In the genomic region with DNA sequence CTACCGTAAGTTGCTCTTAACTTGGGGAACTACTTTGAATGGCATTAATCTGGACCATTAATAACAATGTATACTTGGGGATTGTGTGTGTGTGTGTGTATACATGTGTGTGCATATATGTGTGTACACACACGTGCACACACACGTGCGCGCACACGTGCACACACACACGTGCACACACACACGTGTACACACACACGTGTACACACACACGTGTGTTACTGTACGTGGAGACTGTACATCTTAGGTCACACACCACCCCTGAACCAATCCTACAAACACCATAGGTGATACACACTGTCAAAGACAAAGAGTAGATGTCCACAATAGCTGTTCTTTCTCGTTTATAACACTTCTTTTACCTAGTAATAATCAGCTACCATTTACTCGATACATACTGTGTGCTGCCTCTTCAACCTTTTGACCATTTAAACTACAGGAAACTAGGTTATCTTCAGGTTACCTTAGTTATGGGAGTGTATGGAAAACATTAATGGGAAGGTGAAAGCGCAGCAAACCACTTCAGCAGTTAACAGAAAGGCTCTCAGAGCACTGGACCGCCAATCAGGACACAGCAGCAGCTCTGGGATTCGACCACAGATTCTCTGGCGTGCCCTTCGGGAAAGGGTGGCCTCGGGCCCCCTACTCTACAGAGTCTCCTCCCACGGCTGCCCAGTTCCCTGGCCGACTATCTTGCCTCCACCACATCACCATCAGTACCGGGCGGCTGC, we compare ENCODE assay signal across 8 cellular contexts. TPM values are rescaled to one million over a fixed set of nuclear protein-coding genes. Genes with fewer than 3 reads are reported as not detected.
A peak's percentile ranks its signal among the peaks of the same experiment; 100 is the strongest.
DNase-seq lines count a peak whose midpoint lies in the region; ATAC-seq and TF ChIP-seq lines count a peak whose summit lies in the region.

No MANE protein-coding gene starts in this region.

- DNase-seq in BE2C (peak; percentile 6), HEK293T (ENCODE audit: extremely low spot score) (peak; percentile 35), immature natural killer cell (peak in 1 of 3 donors; percentile 0), substantia nigra (lab: John Stamatoyannopoulos, UW) (peak in 2 of 49 donors; percentile 24 to 39), retina (no peak)

- no peak for TF ChIP-seq CTCF in BE2C (IDR thresholded peaks at IDR 0.05; ENCODE audit: low read depth, low read length)

- no peaks in the 10 kb centered on the region for H3K36me3 ChIP-seq in BE2C

- H3K4me1 Mint-ChIP-seq in activated T-helper 17 cell treated with anti-CD3 and anti-CD28 coated beads, Interleukin-2, amount 50 U/mL, for 72 hours = peaks cover 5% of the 10 kb centered on the region
- H3K4me1 Mint-ChIP-seq in immature natural killer cell = peaks cover 38 to 54% of the 10 kb centered on the region in 2 donors

- POLR2A ChIA-PET in HEK293T (lab: Yijun Ruan, JAX) = interaction anchor here (0.8 to 2.4 kb wide), 14 partner anchors 8 to 123 kb away, joined by 3 to 9 read pairs (median 4); a partner anchor contains a TSS

- H3K27ac ChIP-seq in substantia nigra (ENCODE audit: low read depth, low read length, poor library complexity, severe bottlenecking) = peak overlapping the region; percentile 60

- peak overlapping the region; percentile 96 for H3K4me3 Mint-ChIP-seq in activated T-helper 17 cell treated with anti-CD3 and anti-CD28 coated beads, Interleukin-2, amount 50 U/mL, for 72 hours
- H3K4me3 Mint-ChIP-seq in immature natural killer cell = peak overlapping the region; percentile 96 to 99 (median 98)

- no peaks in the 10 kb centered on the region for H3K9me3 ChIP-seq in BE2C

- ATAC-seq in activated T-helper 17 cell treated with anti-CD3 and anti-CD28 coated beads, Interleukin-2, amount 50 U/mL, for 72 hours (replicated peaks) = no peak
- ATAC-seq in HG02981 (IDR thresholded peaks at IDR 0.05; ENCODE audit: unreplicated experiment) (no peak), HG03280 (IDR thresholded peaks at IDR 0.05; ENCODE audit: unreplicated experiment) (no peak)

- peak overlapping the region; percentile 85 for H3K4me3 ChIP-seq in BE2C (ENCODE audit: low read depth, low read length)

- peaks cover 37% of the 10 kb centered on the region for H3K36me3 Mint-ChIP-seq in activated T-helper 17 cell treated with anti-CD3 and anti-CD28 coated beads, Interleukin-2, amount 50 U/mL, for 72 hours (ENCODE audit: low read depth)
- peaks cover 8 to 14% (median 9%) of the 10 kb centered on the region in 3 donors for H3K36me3 Mint-ChIP-seq in immature natural killer cell

- H3K27me3 ChIP-seq in BE2C = no peaks in the 10 kb centered on the region

- CTCF ChIA-PET in HEK293T (lab: Yijun Ruan, JAX) = interaction anchor here (0.6 kb wide), 1 partner anchor 13 kb away, joined by 3 read pairs; no protein-coding TSS in a partner anchor

- H3K4me1 ChIP-seq in BE2C = no peaks in the 10 kb centered on the region

- H3K27me3 Mint-ChIP-seq in activated T-helper 17 cell treated with anti-CD3 and anti-CD28 coated beads, Interleukin-2, amount 50 U/mL, for 72 hours = no peaks in the 10 kb centered on the region
- peaks cover 9 to 16% (median 11%) of the 10 kb centered on the region in 3 donors for H3K27me3 Mint-ChIP-seq in immature natural killer cell (ENCODE audit: low read depth in 3 of 3)

- peak overlapping the region; percentile 98 for H3K27ac Mint-ChIP-seq in activated T-helper 17 cell treated with anti-CD3 and anti-CD28 coated beads, Interleukin-2, amount 50 U/mL, for 72 hours
- H3K27ac Mint-ChIP-seq in immature natural killer cell = peak overlapping the region; percentile 99 to 100 (median 100)

- H3K9me3 Mint-ChIP-seq in activated T-helper 17 cell treated with anti-CD3 and anti-CD28 coated beads, Interleukin-2, amount 50 U/mL, for 72 hours = no peaks in the 10 kb centered on the region
- no peaks in the 10 kb centered on the region for H3K9me3 Mint-ChIP-seq in immature natural killer cell

TF ChIP-seq in HEK293T, 16 proteins besides CTCF, POLR2A, EP300 and RAD21:
- TF ChIP-seq, protein P1, sequence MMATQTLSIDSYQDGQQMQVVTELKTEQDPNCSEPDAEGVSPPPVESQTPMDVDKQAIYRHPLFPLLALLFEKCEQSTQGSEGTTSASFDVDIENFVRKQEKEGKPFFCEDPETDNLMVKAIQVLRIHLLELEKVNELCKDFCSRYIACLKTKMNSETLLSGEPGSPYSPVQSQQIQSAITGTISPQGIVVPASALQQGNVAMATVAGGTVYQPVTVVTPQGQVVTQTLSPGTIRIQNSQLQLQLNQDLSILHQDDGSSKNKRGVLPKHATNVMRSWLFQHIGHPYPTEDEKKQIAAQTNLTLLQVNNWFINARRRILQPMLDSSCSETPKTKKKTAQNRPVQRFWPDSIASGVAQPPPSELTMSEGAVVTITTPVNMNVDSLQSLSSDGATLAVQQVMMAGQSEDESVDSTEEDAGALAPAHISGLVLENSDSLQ (IDR thresholded peaks at IDR 0.05) = no peak
- TF ChIP-seq FOXK2 (IDR thresholded peaks at IDR 0.05) = no peak
- TF ChIP-seq ELF4 (IDR thresholded peaks at IDR 0.05) = no peak
- TF ChIP-seq FOXA1 (IDR thresholded peaks at IDR 0.05) = no peak
- TF ChIP-seq HDGF (IDR thresholded peaks at IDR 0.05; ENCODE audit: borderline replicate concordance) = no peak
- no peak for TF ChIP-seq SP1 (IDR thresholded peaks at IDR 0.05)
- TF ChIP-seq TARDBP (IDR thresholded peaks at IDR 0.05) = no peak
- no peak for TF ChIP-seq SUZ12 (IDR thresholded peaks at IDR 0.05)
- no peak for TF ChIP-seq NFRKB (IDR thresholded peaks at IDR 0.05)
- TF ChIP-seq ZNF384 (IDR thresholded peaks at IDR 0.05) = no peak
- TF ChIP-seq L3MBTL2 (conservative IDR thresholded peaks at IDR 0.05) = no peak
- TF ChIP-seq ARNT (IDR thresholded peaks at IDR 0.05) = no peak
- no peak for TF ChIP-seq CTBP1 (IDR thresholded peaks at IDR 0.05; ENCODE audit: borderline replicate concordance)
- no peak for TF ChIP-seq LEF1 (IDR thresholded peaks at IDR 0.05; ENCODE audit: borderline replicate concordance)
- no peak for TF ChIP-seq BHLHE40 (IDR thresholded peaks at IDR 0.05; ENCODE audit: borderline replicate concordance)
- TF ChIP-seq FOXM1 (IDR thresholded peaks at IDR 0.05; ENCODE audit: borderline replicate concordance) = no peak
TF ChIP-seq in HEK293T: peak in this region for 0.

RNA-seq across cellular contexts. Expression of a gene that starts 0.9 kb away (rescaled TPM):
- polyA plus RNA-seq in BE2C (2012; ENCODE audit: insufficient read depth, insufficient read length, low read depth) = 3.3 TPM
- 10 to 100 TPM; 32.4 to 62.9 TPM for total RNA-seq in activated T-helper 17 cell treated with anti-CD3 and anti-CD28 coated beads, Interleukin-2, amount 50 U/mL, for 72 hours
- polyA plus RNA-seq in immature natural killer cell = 10 to 100 TPM in 2 of 3 donors, 1 to 10 TPM in 1; 9.7 to 65.9 (median 21.6) TPM
